ENCODE assay signal across 13 cellular contexts in genomic region chr1:93694833-93695232, GRCh38. TPM values are rescaled to one million over a fixed set of nuclear protein-coding genes. Genes with fewer than 3 reads are reported as not detected.
DNase-seq lines count a peak whose midpoint lies in the region; ATAC-seq and TF ChIP-seq lines count a peak whose summit lies in the region.
"Had no signal": no experiment of that assay in that cellular context is flagged by ENCODE, and none has a peak within 500 bp of the region (broad histone marks: within the 10 kb centered on the region; RNA-seq: fewer than 3 reads in every experiment).

No MANE protein-coding gene starts in this region.

- H3K4me3 ChIP-seq in retinal pigment epithelial cell (ENCODE audit: low read length): no peak overlapping the region
- H3K4me3 ChIP-seq: right lobe of liver had no signal

- no peak for ATAC-seq in left lobe of liver

- no peak for TF ChIP-seq CTCF in retinal pigment epithelial cell (conservative IDR thresholded peaks at IDR 0.05; ENCODE audit: low read depth, low read length)

- DNase-seq in EH (ENCODE audit: low read depth) (peak; percentile 39), NCI-H510A (lab: John Stamatoyannopoulos, UW) (peak; percentile 37), dermis blood vessel endothelial cell (peak; percentile 3), retinal pigment epithelial cell (ENCODE audit: low read depth) (peak; percentile 71), DMS114 treated with DMSO at 0.1 percent for 48 hours (lab: John Stamatoyannopoulos, UW; ENCODE audit: unreplicated experiment) (no peak), superior temporal gyrus (ENCODE audit: extremely low spot score) (no peak), DMS 273 treated with DMSO at 0.1 percent for 48 hours (lab: John Stamatoyannopoulos, UW) (no peak), left lobe of liver (ENCODE audit: low spot score) (no peak)
- DNase-seq: CD4-positive, CD25-positive, alpha-beta regulatory T cell; NCI-H1417 treated with DMSO at 0.1 percent for 48 hours; NCI-H345; stimulated activated CD4-positive, alpha-beta T cell treated with anti-CD3 and anti-CD28 coated beads, Interleukin-2, amount 100 ng/mL, for 24 hours had no signal

RNA-seq across cellular contexts. Expression of gene BCAR3, which starts 13.2 kb away (rescaled TPM):
- 47.1 and 50.5 TPM in 2 replicates for total RNA-seq in dermis blood vessel endothelial cell
- total RNA-seq in left lobe of liver: 16.8 TPM

Comparison
In these comparisons a context has a peak if more than half of its experiments do, and no peak if none do; other contexts are left out.
1. DNase-seq: peak in EH (single experiment), NCI-H510A (single experiment), dermis blood vessel endothelial cell (single experiment) and retinal pigment epithelial cell (single experiment); none in DMS114 treated with DMSO at 0.1 percent for 48 hours (single experiment), superior temporal gyrus (single experiment), DMS 273 treated with DMSO at 0.1 percent for 48 hours (single experiment) and left lobe of liver (single experiment).